ENCODE assay signal across 1 cellular context in the genomic region with DNA sequence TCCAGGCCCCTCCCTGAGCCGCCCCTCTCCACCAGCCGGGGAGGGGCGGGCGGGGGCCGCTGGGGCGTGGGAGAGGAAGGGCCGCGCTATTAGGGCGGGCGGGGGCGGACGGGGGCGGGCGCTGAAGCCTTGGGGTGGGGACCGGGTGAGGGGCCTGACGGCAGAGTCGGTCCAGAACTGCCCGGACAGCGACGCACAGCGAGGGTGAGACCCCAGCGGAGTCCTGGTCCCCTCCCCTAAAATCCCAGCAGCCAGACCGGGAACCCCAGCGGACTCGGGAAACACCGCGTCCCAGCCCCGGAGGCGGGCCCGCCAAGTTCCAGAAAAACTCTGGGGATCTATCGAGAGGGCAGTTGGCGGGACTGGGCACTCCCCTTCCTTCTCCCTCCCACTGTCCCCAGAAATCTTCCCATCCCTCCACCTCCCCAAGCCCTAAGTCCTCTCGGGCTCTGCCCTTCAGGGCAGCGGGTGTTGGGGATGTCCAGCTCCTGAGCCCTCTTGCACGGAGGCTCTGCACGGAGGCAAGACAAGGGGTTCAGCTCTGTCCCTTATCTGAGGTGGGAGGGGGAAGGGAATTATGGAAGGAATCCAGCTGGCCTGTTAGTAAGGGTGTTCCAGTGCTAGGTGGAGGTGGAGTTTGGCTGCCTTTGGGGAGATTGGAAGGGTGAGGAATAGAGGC.
A peak's percentile ranks its signal among the peaks of the same experiment; 100 is the strongest.
TF ChIP-seq lines count a peak whose summit lies in the region.

A gene with protein sequence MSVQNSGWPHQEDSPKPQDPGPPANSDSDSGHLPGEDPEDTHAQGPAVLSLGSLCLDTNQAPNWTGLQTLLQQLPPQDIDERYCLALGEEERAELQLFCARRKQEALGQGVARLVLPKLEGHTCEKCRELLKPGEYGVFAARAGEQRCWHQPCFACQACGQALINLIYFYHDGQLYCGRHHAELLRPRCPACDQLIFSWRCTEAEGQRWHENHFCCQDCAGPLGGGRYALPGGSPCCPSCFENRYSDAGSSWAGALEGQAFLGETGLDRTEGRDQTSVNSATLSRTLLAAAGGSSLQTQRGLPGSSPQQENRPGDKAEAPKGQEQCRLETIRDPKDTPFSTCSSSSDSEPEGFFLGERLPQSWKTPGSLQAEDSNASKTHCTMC (plus strand): TSS at position 160 of the 679 bp plus-strand sequence. CDS start 2,692 bp downstream, outside the sequence.

TF ChIP-seq in HepG2, 621 proteins besides CTCF, POLR2A, EP300 and RAD21 (continued from another document and continues in another):
- TF ChIP-seq, protein P1, sequence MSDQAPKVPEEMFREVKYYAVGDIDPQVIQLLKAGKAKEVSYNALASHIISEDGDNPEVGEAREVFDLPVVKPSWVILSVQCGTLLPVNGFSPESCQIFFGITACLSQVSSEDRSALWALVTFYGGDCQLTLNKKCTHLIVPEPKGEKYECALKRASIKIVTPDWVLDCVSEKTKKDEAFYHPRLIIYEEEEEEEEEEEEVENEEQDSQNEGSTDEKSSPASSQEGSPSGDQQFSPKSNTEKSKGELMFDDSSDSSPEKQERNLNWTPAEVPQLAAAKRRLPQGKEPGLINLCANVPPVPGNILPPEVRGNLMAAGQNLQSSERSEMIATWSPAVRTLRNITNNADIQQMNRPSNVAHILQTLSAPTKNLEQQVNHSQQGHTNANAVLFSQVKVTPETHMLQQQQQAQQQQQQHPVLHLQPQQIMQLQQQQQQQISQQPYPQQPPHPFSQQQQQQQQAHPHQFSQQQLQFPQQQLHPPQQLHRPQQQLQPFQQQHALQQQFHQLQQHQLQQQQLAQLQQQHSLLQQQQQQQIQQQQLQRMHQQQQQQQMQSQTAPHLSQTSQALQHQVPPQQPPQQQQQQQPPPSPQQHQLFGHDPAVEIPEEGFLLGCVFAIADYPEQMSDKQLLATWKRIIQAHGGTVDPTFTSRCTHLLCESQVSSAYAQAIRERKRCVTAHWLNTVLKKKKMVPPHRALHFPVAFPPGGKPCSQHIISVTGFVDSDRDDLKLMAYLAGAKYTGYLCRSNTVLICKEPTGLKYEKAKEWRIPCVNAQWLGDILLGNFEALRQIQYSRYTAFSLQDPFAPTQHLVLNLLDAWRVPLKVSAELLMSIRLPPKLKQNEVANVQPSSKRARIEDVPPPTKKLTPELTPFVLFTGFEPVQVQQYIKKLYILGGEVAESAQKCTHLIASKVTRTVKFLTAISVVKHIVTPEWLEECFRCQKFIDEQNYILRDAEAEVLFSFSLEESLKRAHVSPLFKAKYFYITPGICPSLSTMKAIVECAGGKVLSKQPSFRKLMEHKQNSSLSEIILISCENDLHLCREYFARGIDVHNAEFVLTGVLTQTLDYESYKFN (CRISPR knock-in tag; conservative IDR thresholded peaks at IDR 0.05) = no peak
- TF ChIP-seq, protein P2, sequence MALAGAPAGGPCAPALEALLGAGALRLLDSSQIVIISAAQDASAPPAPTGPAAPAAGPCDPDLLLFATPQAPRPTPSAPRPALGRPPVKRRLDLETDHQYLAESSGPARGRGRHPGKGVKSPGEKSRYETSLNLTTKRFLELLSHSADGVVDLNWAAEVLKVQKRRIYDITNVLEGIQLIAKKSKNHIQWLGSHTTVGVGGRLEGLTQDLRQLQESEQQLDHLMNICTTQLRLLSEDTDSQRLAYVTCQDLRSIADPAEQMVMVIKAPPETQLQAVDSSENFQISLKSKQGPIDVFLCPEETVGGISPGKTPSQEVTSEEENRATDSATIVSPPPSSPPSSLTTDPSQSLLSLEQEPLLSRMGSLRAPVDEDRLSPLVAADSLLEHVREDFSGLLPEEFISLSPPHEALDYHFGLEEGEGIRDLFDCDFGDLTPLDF (CRISPR knock-in tag; IDR thresholded peaks at IDR 0.05) = no peak
- TF ChIP-seq, protein P3, sequence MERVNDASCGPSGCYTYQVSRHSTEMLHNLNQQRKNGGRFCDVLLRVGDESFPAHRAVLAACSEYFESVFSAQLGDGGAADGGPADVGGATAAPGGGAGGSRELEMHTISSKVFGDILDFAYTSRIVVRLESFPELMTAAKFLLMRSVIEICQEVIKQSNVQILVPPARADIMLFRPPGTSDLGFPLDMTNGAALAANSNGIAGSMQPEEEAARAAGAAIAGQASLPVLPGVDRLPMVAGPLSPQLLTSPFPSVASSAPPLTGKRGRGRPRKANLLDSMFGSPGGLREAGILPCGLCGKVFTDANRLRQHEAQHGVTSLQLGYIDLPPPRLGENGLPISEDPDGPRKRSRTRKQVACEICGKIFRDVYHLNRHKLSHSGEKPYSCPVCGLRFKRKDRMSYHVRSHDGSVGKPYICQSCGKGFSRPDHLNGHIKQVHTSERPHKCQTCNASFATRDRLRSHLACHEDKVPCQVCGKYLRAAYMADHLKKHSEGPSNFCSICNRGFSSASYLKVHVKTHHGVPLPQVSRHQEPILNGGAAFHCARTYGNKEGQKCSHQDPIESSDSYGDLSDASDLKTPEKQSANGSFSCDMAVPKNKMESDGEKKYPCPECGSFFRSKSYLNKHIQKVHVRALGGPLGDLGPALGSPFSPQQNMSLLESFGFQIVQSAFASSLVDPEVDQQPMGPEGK (CRISPR knock-in tag; IDR thresholded peaks at IDR 0.05) = peak; percentile 77
- no peak for TF ChIP-seq ZNF709 (CRISPR knock-in tag; IDR thresholded peaks at IDR 0.05)
- no peak for TF ChIP-seq MAF1 (CRISPR knock-in tag; IDR thresholded peaks at IDR 0.05; ENCODE audit: borderline replicate concordance)
- TF ChIP-seq, protein P4, sequence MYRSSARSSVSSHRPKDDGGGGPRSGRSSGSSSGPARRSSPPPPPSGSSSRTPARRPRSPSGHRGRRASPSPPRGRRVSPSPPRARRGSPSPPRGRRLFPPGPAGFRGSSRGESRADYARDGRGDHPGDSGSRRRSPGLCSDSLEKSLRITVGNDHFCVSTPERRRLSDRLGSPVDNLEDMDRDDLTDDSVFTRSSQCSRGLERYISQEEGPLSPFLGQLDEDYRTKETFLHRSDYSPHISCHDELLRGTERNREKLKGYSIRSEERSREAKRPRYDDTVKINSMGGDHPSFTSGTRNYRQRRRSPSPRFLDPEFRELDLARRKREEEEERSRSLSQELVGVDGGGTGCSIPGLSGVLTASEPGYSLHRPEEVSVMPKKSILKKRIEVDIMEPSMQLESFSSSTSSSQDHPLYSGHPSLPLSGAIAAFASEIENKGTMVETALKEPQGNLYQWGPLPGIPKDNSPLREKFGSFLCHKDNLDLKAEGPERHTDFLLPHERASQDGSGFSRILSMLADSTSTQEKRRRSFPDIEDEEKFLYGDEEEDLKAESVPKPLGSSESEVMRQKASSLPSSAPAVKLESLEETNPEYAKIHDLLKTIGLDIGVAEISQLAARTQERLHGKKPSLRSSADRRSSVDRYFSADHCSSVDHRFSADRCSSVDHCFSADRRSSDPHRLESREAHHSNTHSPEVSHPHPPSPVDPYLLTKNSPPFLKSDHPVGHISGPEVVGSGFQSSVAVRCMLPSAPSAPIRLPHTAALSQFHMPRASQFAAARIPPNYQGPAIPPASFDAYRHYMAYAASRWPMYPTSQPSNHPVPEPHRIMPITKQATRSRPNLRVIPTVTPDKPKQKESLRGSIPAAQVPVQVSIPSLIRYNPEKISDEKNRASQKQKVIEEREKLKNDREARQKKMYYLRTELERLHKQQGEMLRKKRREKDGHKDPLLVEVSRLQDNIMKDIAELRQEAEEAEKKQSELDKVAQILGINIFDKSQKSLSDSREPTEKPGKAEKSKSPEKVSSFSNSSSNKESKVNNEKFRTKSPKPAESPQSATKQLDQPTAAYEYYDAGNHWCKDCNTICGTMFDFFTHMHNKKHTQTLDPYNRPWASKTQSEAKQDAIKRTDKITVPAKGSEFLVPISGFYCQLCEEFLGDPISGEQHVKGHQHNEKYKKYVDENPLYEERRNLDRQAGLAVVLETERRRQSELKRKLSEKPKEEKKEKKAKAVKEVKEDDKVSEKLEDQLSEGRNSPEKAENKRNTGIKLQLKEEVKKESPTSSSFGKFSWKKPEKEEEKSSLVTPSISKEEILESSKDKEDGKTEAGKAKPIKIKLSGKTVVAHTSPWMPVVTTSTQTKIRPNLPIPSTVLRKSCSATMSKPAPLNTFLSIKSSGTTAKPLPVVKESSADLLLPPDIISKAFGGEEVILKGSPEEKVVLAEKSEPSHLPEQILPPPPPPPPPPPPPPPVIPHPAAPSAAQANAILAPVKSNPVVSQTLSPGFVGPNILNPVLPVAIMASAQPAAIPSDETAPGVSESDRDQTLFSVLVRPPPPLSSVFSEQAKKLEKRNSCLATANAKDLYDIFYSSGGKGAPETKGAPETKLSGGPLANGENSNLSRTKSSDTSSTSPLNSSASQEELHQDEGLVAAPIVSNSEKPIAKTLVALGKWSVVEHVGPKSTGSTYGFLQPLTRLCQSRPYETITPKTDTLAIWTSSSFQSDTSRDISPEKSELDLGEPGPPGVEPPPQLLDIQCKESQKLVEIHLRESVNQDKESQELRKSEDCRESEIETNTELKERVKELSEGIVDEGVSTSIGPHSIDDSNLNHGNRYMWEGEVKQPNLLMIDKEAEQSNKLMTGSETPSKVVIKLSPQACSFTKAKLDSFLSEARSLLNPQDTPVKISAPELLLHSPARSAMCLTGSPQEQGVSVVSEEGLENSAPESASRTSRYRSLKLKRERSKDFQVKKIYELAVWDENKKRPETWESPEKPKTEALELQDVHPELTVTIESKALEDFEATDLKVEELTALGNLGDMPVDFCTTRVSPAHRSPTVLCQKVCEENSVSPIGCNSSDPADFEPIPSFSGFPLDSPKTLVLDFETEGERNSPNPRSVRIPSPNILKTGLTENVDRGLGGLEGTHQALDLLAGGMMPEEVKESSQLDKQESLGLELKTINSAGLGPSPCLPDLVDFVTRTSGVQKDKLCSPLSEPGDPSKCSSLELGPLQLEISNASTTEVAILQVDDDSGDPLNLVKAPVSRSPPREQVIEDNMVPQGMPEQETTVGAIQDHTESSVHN (CRISPR knock-in tag; IDR thresholded peaks at IDR 0.05) = no peak
- no peak for TF ChIP-seq HOXA5 (CRISPR knock-in tag; IDR thresholded peaks at IDR 0.05)
- TF ChIP-seq HNRNPK (IDR thresholded peaks at IDR 0.05; ENCODE audit: low read depth, low read length, poor library complexity, severe bottlenecking) = no peak
- no peak for TF ChIP-seq KLF16 (CRISPR knock-in tag; IDR thresholded peaks at IDR 0.05)
- TF ChIP-seq, protein P5, sequence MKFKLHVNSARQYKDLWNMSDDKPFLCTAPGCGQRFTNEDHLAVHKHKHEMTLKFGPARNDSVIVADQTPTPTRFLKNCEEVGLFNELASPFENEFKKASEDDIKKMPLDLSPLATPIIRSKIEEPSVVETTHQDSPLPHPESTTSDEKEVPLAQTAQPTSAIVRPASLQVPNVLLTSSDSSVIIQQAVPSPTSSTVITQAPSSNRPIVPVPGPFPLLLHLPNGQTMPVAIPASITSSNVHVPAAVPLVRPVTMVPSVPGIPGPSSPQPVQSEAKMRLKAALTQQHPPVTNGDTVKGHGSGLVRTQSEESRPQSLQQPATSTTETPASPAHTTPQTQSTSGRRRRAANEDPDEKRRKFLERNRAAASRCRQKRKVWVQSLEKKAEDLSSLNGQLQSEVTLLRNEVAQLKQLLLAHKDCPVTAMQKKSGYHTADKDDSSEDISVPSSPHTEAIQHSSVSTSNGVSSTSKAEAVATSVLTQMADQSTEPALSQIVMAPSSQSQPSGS (CRISPR knock-in tag; IDR thresholded peaks at IDR 0.05) = no peak
- TF ChIP-seq JARID2 (CRISPR knock-in tag; IDR thresholded peaks at IDR 0.05; ENCODE audit: insufficient replicate concordance) = no peak
- TF ChIP-seq ZMYM4 (CRISPR knock-in tag; IDR thresholded peaks at IDR 0.05) = 0 out of 2 replicates have a peak, but pooled peaks have one; percentile 30
- no peak for TF ChIP-seq ZSCAN9 (CRISPR knock-in tag; IDR thresholded peaks at IDR 0.05; ENCODE audit: borderline replicate concordance)
- TF ChIP-seq ZNF607 (CRISPR knock-in tag; IDR thresholded peaks at IDR 0.05; ENCODE audit: borderline replicate concordance) = no peak
- no peak for TF ChIP-seq ZNF619 (CRISPR knock-in tag; IDR thresholded peaks at IDR 0.05)
- TF ChIP-seq ZNF605 (CRISPR knock-in tag; IDR thresholded peaks at IDR 0.05) = 0 out of 2 replicates have a peak, but pooled peaks have one; percentile 22
- peak; percentile 20; the same call in 1 of the 2 replicates for TF ChIP-seq SP4 (CRISPR knock-in tag; IDR thresholded peaks at IDR 0.05)
- TF ChIP-seq ETV6 (CRISPR knock-in tag; conservative IDR thresholded peaks at IDR 0.05) = no peak
- TF ChIP-seq ZNF558 (CRISPR knock-in tag; IDR thresholded peaks at IDR 0.05; ENCODE audit: borderline replicate concordance) = 0 out of 2 replicates have a peak, but pooled peaks have one; percentile 5
- TF ChIP-seq, protein P6, sequence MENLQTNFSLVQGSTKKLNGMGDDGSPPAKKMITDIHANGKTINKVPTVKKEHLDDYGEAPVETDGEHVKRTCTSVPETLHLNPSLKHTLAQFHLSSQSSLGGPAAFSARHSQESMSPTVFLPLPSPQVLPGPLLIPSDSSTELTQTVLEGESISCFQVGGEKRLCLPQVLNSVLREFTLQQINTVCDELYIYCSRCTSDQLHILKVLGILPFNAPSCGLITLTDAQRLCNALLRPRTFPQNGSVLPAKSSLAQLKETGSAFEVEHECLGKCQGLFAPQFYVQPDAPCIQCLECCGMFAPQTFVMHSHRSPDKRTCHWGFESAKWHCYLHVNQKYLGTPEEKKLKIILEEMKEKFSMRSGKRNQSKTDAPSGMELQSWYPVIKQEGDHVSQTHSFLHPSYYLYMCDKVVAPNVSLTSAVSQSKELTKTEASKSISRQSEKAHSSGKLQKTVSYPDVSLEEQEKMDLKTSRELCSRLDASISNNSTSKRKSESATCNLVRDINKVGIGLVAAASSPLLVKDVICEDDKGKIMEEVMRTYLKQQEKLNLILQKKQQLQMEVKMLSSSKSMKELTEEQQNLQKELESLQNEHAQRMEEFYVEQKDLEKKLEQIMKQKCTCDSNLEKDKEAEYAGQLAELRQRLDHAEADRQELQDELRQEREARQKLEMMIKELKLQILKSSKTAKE (CRISPR knock-in tag; IDR thresholded peaks at IDR 0.05; ENCODE audit: borderline replicate concordance) = 0 out of 2 replicates have a peak, but pooled peaks have one; percentile 18
- TF ChIP-seq ZNF883 (CRISPR knock-in tag; IDR thresholded peaks at IDR 0.05; ENCODE audit: not compliant biosample characterization) = no peak
- 0 out of 2 replicates have a peak, but pooled peaks have one; percentile 1 for TF ChIP-seq KMT2A (CRISPR knock-in tag; IDR thresholded peaks at IDR 0.05)
- TF ChIP-seq GABPA (IDR thresholded peaks at IDR 0.05; ENCODE audit: low read depth, low read length) = no peak
- TF ChIP-seq GABPA (CRISPR knock-in tag; IDR thresholded peaks at IDR 0.05; ENCODE audit: low read depth) = no peak
- TF ChIP-seq, protein P7, sequence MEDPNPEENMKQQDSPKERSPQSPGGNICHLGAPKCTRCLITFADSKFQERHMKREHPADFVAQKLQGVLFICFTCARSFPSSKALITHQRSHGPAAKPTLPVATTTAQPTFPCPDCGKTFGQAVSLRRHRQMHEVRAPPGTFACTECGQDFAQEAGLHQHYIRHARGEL (CRISPR knock-in tag; IDR thresholded peaks at IDR 0.05) = 0 out of 2 replicates have a peak, but pooled peaks have one; percentile 57
- peak; percentile 13; the same call in 1 of the 2 replicates for TF ChIP-seq KDM5B (CRISPR knock-in tag; IDR thresholded peaks at IDR 0.05; ENCODE audit: borderline replicate concordance)
- TF ChIP-seq HMGA1 (CRISPR knock-in tag; conservative IDR thresholded peaks at IDR 0.05) = no peak
- TF ChIP-seq NR2F2 (IDR thresholded peaks at IDR 0.05; ENCODE audit: borderline replicate concordance, low read depth) = no peak
- no peak for TF ChIP-seq GFI1 (CRISPR knock-in tag; IDR thresholded peaks at IDR 0.05; ENCODE audit: borderline replicate concordance)
- TF ChIP-seq ZFY (CRISPR knock-in tag; IDR thresholded peaks at IDR 0.05) = 0 out of 2 replicates have a peak, but pooled peaks have one; percentile 32
- TF ChIP-seq ZNF441 (CRISPR knock-in tag; IDR thresholded peaks at IDR 0.05; ENCODE audit: borderline replicate concordance) = no peak
- TF ChIP-seq ZBTB7B (CRISPR knock-in tag; IDR thresholded peaks at IDR 0.05) = 0 out of 2 replicates have a peak, but pooled peaks have one; percentile 26
- TF ChIP-seq ZNF713 (CRISPR knock-in tag; IDR thresholded peaks at IDR 0.05) = no peak
